Comparison of ENCODE assay signal across 9 cellular contexts in the genomic region with DNA sequence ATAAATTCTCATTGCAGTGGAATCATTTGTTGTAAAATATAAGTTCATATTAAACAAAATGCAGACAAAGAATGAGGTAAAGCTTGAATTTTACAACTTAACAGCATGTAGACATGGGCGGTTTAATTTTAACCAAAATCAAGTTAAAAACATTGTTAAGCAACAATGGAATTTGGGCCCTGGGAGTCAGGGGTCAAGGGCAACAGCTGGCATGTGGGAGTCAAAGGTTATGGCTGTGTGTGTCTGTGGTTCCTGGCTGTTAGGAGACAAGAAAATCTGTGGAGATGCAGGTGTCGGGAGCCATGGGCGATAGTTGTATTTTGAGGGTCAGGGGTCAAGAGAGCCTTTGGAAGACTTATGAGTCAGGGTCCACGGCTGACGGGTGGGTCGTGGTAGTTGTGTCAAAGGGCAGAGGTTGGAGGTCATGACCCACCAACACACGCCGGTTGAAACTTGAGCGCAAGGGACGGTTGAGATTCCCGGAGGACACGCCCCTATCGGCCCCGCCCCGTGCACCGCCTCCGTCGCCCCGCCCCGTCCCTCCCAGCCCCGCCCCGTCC. TPM values are rescaled to one million over a fixed set of nuclear protein-coding genes. Genes with fewer than 3 reads are reported as not detected.
DNase-seq lines count a peak whose midpoint lies in the region; ATAC-seq and TF ChIP-seq lines count a peak whose summit lies in the region.
"Had no signal": no experiment of that assay in that cellular context is flagged by ENCODE, and none has a peak within 500 bp of the region (broad histone marks: within the 10 kb centered on the region; RNA-seq: fewer than 3 reads in every experiment).

No MANE protein-coding gene starts in this region.

- no peaks in the 10 kb centered on the region for H3K27me3 Mint-ChIP-seq in Calu3 (ENCODE audit: unreplicated experiment)
- peaks cover 17% of the 10 kb centered on the region for H3K27me3 Mint-ChIP-seq in WTC11 (ENCODE audit: low read depth)
- peaks cover 6% of the 10 kb centered on the region for H3K27me3 Mint-ChIP-seq in glutamatergic neuron (ENCODE audit: unreplicated experiment)

- H3K27me3 ChIP-seq in prostate gland (replicated peaks; ENCODE audit: insufficient read depth) (no peaks in the 10 kb centered on the region), left lung (peaks cover 0 to 19% of the 10 kb centered on the region in 2 donors)
- H3K27me3 ChIP-seq: adrenal gland had no signal

- BruUV-seq in Calu3 (replicated peaks; lab: Mats Ljungman, UMichigan), result no TSS peak

- no peaks in the 10 kb centered on the region for H3K4me1 ChIP-seq in prostate gland (replicated peaks)
- H3K4me1 ChIP-seq in left lung, result peaks cover 4 to 11% of the 10 kb centered on the region in 2 donors

- H3K4me1 Mint-ChIP-seq in Calu3 (ENCODE audit: low read depth, unreplicated experiment) (peaks cover 38% of the 10 kb centered on the region), WTC11 (peaks cover 26% of the 10 kb centered on the region), glutamatergic neuron (ENCODE audit: low read depth, unreplicated experiment) (peaks cover 3% of the 10 kb centered on the region)

- no peak for TF ChIP-seq POLR2A in prostate gland (IDR thresholded peaks at IDR 0.05)

- ATAC-seq in WTC11, result no peak
- ATAC-seq in left lung, result no peak

- H3K36me3 Mint-ChIP-seq in Calu3 (ENCODE audit: insufficient read depth, unreplicated experiment) (peaks cover 47% of the 10 kb centered on the region), WTC11 (peaks cover 20% of the 10 kb centered on the region), glutamatergic neuron (ENCODE audit: unreplicated experiment) (peaks cover 24% of the 10 kb centered on the region)

- intact Hi-C loops in Calu3 (cut with micrococcal nuclease; ENCODE audit: unreplicated experiment), result loop anchor here (5.0 kb wide), 2 partner anchors 49 to 109 kb away; no protein-coding TSS in a partner anchor
- intact Hi-C loops in prostate gland (cut with DNase I), result no loop called here
- intact Hi-C loops in left lung (cut with DNase I), result no loop called here

- peak overlapping the region; percentile 70 for H3K4me3 Mint-ChIP-seq in Calu3 (ENCODE audit: low read depth, unreplicated experiment)
- H3K4me3 Mint-ChIP-seq in WTC11, result peak overlapping the region; percentile 61
- peak overlapping the region; percentile 77 for H3K4me3 Mint-ChIP-seq in glutamatergic neuron (ENCODE audit: unreplicated experiment)

- H3K4me3 ChIP-seq in prostate gland (peak overlapping the region; percentile 46 to 63), left lung (peak overlapping the region in 1 of 2 donors; percentile 66)

- DNase-seq in Calu3 (no peak), WTC11 (ENCODE audit: low spot score) (no peak), glutamatergic neuron (no peak), prostate gland (ENCODE audit: low spot score) (no peak), NCI-H2081 (lab: John Stamatoyannopoulos, UW) (no peak), HK-2 (ENCODE audit: unreplicated experiment) (no peak), pons (ENCODE audit: low spot score) (no peak), left lung (no peak)

- CTCF ChIA-PET in Calu3 (lab: Charles Lee) (no interaction called here), WTC11 (lab: Charles Lee) (no interaction called here)

- POLR2A ChIA-PET in WTC11 (lab: Charles Lee), result no interaction called here

- WGBS in prostate gland, result 30% methylated on average over 16 of the region's 22 CpGs

- H3K36me3 ChIP-seq in prostate gland, result no peaks in the 10 kb centered on the region
- no peaks in the 10 kb centered on the region for H3K36me3 ChIP-seq in left lung
- H3K36me3 ChIP-seq: adrenal gland had no signal

- H3K9me3 Mint-ChIP-seq in Calu3 (ENCODE audit: low read depth, unreplicated experiment) (peaks cover 18% of the 10 kb centered on the region), WTC11 (peaks cover 27% of the 10 kb centered on the region), glutamatergic neuron (ENCODE audit: unreplicated experiment) (peaks cover 13% of the 10 kb centered on the region)

- TF ChIP-seq CTCF in Calu3 (IDR thresholded peaks at IDR 0.05; ENCODE audit: unreplicated experiment) (no peak), WTC11 (IDR thresholded peaks at IDR 0.05) (no peak), glutamatergic neuron (IDR thresholded peaks at IDR 0.05; ENCODE audit: partially characterized antibody, unreplicated experiment) (no peak), prostate gland (IDR thresholded peaks at IDR 0.05) (no peak), left lung (IDR thresholded peaks at IDR 0.05) (no peak)

- H3K27ac ChIP-seq in prostate gland (no peak overlapping the region), left lung (no peak overlapping the region)

- H3K9me3 ChIP-seq in prostate gland, result no peaks in the 10 kb centered on the region
- H3K9me3 ChIP-seq in left lung, result peaks cover 0 to 21% of the 10 kb centered on the region in 2 donors

- peak overlapping the region; percentile 56 for H3K27ac Mint-ChIP-seq in Calu3 (ENCODE audit: unreplicated experiment)
- peak overlapping the region; percentile 60 for H3K27ac Mint-ChIP-seq in WTC11
- H3K27ac Mint-ChIP-seq in glutamatergic neuron (ENCODE audit: unreplicated experiment), result peak overlapping the region; percentile 7

TF ChIP-seq in WTC11, 78 proteins besides CTCF, POLR2A, EP300 and RAD21:
- TF ChIP-seq NR2C2 (CRISPR knock-in tag; IDR thresholded peaks at IDR 0.05) (peak; percentile 87), ZNF396 (CRISPR knock-in tag; IDR thresholded peaks at IDR 0.05; ENCODE audit: borderline replicate concordance) (no peak)

RNA-seq across cellular contexts. Expression of a gene that starts 0.4 kb away (rescaled TPM):
- 69.3 and 117 TPM in 2 replicates for total RNA-seq in Calu3 (2022)
- total RNA-seq in WTC11 (2021), result 23.1 to 27.4 TPM (median 23.1 TPM) in 3 replicates
- total RNA-seq in glutamatergic neuron (ENCODE audit: unreplicated experiment), result 25.7 TPM
- 10 to 100 TPM in 1 of 2 donors, 1 to 10 TPM in 1; 5.4 to 19.8 TPM for total RNA-seq in prostate gland
- total RNA-seq in left lung, result 10 to 100 TPM; 17.0 to 22.9 TPM

Comparison
In these comparisons a context has a peak if more than half of its experiments do, and no peak if none do; other contexts are left out.
1. H3K27ac Mint-ChIP-seq: peak in every context shown above with its lines; median percentile 60 in WTC11; 56 in Calu3; 7 in glutamatergic neuron.